In the genomic region with DNA sequence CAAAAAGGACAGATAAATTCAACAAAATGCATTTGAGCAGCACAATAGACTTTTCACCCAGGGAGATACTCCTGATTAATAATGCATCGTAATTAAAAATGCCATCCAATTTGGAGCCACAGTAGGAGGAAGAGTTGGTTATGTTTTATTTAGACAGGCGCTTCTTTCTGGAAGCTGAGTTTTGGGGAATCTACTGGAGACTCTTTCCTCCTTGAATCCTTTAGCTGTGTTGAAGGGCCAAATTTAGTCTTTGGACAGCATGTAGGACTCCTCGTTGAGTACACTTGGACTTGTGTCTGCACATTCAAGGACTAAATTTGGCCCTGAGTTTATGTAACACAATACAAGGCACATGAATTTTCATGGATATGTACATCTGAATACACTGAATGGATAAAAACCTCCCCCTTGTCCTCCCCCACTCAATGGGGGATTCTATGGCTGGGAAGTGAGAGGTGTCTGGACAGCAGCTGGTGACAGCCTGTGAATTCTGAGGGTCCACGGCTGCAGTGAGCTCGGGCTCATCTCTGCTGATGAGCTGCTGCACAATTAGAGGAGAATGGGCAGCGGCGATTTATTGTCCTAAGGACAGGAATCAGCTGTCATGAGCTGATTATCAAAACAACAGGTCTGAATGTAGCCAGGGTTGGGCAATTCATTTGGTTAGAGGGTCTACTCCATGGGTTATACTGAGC, we compare ENCODE assay signal across 19 cellular contexts.
"Had no signal": no experiment of that assay in that cellular context is flagged by ENCODE, and none has a peak within 500 bp of the region (broad histone marks: within the 10 kb centered on the region; RNA-seq: fewer than 3 reads in every experiment).

No MANE protein-coding gene starts in this region.

- H3K4me3 ChIP-seq: heart left ventricle, lung, ovary, sigmoid colon, spleen, stomach, thyroid gland, uterus had no signal

- ATAC-seq: activated CD4-positive, alpha-beta T cell treated with anti-CD3 and anti-CD28 coated beads for 36 hours; heart left ventricle; left colon had no signal

- H3K36me3 Mint-ChIP-seq: activated naive CD4-positive, alpha-beta T cell treated with anti-CD3 and anti-CD28 coated beads, Interleukin-2, amount 50 U/mL, for 24 hours had no signal

- H3K4me1 ChIP-seq: sigmoid colon, spleen, thyroid gland, uterus had no signal

- H3K27me3 Mint-ChIP-seq: activated CD4-positive, alpha-beta memory T cell treated with anti-CD3 and anti-CD28 coated beads, Interleukin-2, amount 10 ng/mL, durations not matched to agents 7 days and 5 days; activated CD4-positive, alpha-beta T cell treated with anti-CD3 and anti-CD28 coated beads for 36 hours; activated naive CD4-positive, alpha-beta T cell treated with anti-CD3 and anti-CD28 coated beads, Interleukin-2, amount 50 U/mL, for 24 hours; activated T-cell treated with anti-CD3 and anti-CD28 coated beads, Interleukin-2, amount 50 U/mL, for 24 hours had no signal

- H3K4me3 Mint-ChIP-seq: activated CD4-positive, alpha-beta memory T cell treated with anti-CD3 and anti-CD28 coated beads, Interleukin-2, amount 10 ng/mL, durations not matched to agents 7 days and 5 days; activated CD4-positive, alpha-beta T cell treated with anti-CD3 and anti-CD28 coated beads for 36 hours; activated naive CD4-positive, alpha-beta T cell treated with anti-CD3 and anti-CD28 coated beads, Interleukin-2, amount 50 U/mL, for 24 hours; activated T-cell treated with anti-CD3 and anti-CD28 coated beads, Interleukin-2, amount 50 U/mL, for 24 hours; mesothelial cell of epicardium; neural crest cell had no signal

- H3K9me3 ChIP-seq: heart left ventricle, ovary, sigmoid colon, spleen, stomach, thyroid gland, uterus had no signal

- H3K36me3 ChIP-seq: heart left ventricle, ovary, sigmoid colon, spleen, stomach, thyroid gland, uterus had no signal

- H3K4me1 Mint-ChIP-seq: activated CD4-positive, alpha-beta memory T cell treated with anti-CD3 and anti-CD28 coated beads, Interleukin-2, amount 10 ng/mL, durations not matched to agents 7 days and 5 days; activated CD4-positive, alpha-beta T cell treated with anti-CD3 and anti-CD28 coated beads for 36 hours; activated naive CD4-positive, alpha-beta T cell treated with anti-CD3 and anti-CD28 coated beads, Interleukin-2, amount 50 U/mL, for 24 hours had no signal

- DNase-seq: activated CD4-positive, alpha-beta memory T cell treated with anti-CD3 and anti-CD28 coated beads, Interleukin-2, amount 10 ng/mL, durations not matched to agents 7 days and 5 days; activated CD4-positive, alpha-beta T cell treated with anti-CD3 and anti-CD28 coated beads for 36 hours; activated effector memory CD4-positive, alpha-beta T cell treated with Interleukin-2 at 50 U/mL for 16 hours; activated T-cell treated with anti-CD3 and anti-CD28 coated beads, Interleukin-2, amount 50 U/mL, for 24 hours; effector memory CD4-positive, alpha-beta T cell; heart left ventricle; left colon; ovary; sigmoid colon; spleen; stimulated activated CD4-positive, alpha-beta T cell treated with anti-CD3 and anti-CD28 coated beads, Interleukin-1b, Interleukin-23, amount 100 ng/mL, for 48 hours; stomach; T-helper 2 cell; thyroid gland; uterus had no signal

- H3K27ac Mint-ChIP-seq: activated CD4-positive, alpha-beta memory T cell treated with anti-CD3 and anti-CD28 coated beads, Interleukin-2, amount 10 ng/mL, durations not matched to agents 7 days and 5 days; activated CD4-positive, alpha-beta T cell treated with anti-CD3 and anti-CD28 coated beads for 36 hours; activated naive CD4-positive, alpha-beta T cell treated with anti-CD3 and anti-CD28 coated beads, Interleukin-2, amount 50 U/mL, for 24 hours; activated T-cell treated with anti-CD3 and anti-CD28 coated beads, Interleukin-2, amount 50 U/mL, for 24 hours; mesothelial cell of epicardium had no signal

- H3K9me3 Mint-ChIP-seq: activated CD4-positive, alpha-beta memory T cell treated with anti-CD3 and anti-CD28 coated beads, Interleukin-2, amount 10 ng/mL, durations not matched to agents 7 days and 5 days; activated naive CD4-positive, alpha-beta T cell treated with anti-CD3 and anti-CD28 coated beads, Interleukin-2, amount 50 U/mL, for 24 hours; activated T-cell treated with anti-CD3 and anti-CD28 coated beads, Interleukin-2, amount 50 U/mL, for 24 hours; mesothelial cell of epicardium; neural crest cell had no signal

- H3K27me3 ChIP-seq: heart left ventricle, ovary, sigmoid colon, spleen, stomach, thyroid gland, uterus had no signal

- H3K27ac ChIP-seq: heart left ventricle, ovary, sigmoid colon, spleen, stomach, thyroid gland, uterus had no signal
